Comparison of ENCODE assay signal across 8 cellular contexts in genomic region chr2:171086352-171087290, GRCh38.
DNase-seq lines count a peak whose midpoint lies in the region; ATAC-seq, FAIRE-seq and TF ChIP-seq lines count a peak whose summit lies in the region.

No MANE protein-coding gene starts in this region.

- no peaks in the 10 kb centered on the region for H3K36me3 ChIP-seq in bronchial epithelial cell (ENCODE audit: control insufficient read depth, insufficient read depth, low read length)

- intact Hi-C loops in Calu3 (cut with micrococcal nuclease; ENCODE audit: unreplicated experiment): no loop called here
- intact Hi-C loops in left colon (cut with DNase I, micrococcal nuclease): no loop called here
- intact Hi-C loops in posterior vena cava (cut with DNase I): no loop called here

- no peaks in the 10 kb centered on the region for H3K27me3 Mint-ChIP-seq in Calu3 (ENCODE audit: unreplicated experiment)
- no peaks in the 10 kb centered on the region for H3K27me3 Mint-ChIP-seq in T-helper 2 cell treated with Interferon-gamma antibody and Interleukin-4, amounts not matched to agents 5 μg/mL and 100 μg/mL, for 36 hours (ENCODE audit: low read depth)

- CTCF ChIA-PET in Calu3 (lab: Charles Lee): interaction anchor here (0.6 to 1.8 kb wide), 6 partner anchors 9 to 849 kb away, joined by 3 to 9 read pairs (median 3); no protein-coding TSS in a partner anchor

- no peak overlapping the region for H3K4me3 ChIP-seq in bronchial epithelial cell (ENCODE audit: low read depth, low read length)

- ATAC-seq in left colon (peak; percentile 77), GM18870 (IDR thresholded peaks at IDR 0.05; ENCODE audit: unreplicated experiment) (no peak)

- BruUV-seq in Calu3 (replicated peaks; lab: Mats Ljungman, UMichigan): no TSS peak

- TF ChIP-seq CTCF in Calu3 (IDR thresholded peaks at IDR 0.05; ENCODE audit: unreplicated experiment): peak; percentile 20
- peak; percentile 67 for TF ChIP-seq CTCF in bronchial epithelial cell (IDR thresholded peaks at IDR 0.05; ENCODE audit: insufficient read depth, low read length, severe bottlenecking)

- H3K9me3 Mint-ChIP-seq in Calu3 (ENCODE audit: low read depth, unreplicated experiment): no peaks in the 10 kb centered on the region
- H3K9me3 Mint-ChIP-seq in T-helper 2 cell treated with Interferon-gamma antibody and Interleukin-4, amounts not matched to agents 5 μg/mL and 100 μg/mL, for 36 hours: no peaks in the 10 kb centered on the region

- peak; percentile 32 for DNase-seq in Calu3
- DNase-seq in HuH-7.5 (ENCODE audit: low spot score): peak; percentile 29
- DNase-seq in T-helper 2 cell treated with Interferon-gamma antibody and Interleukin-4, amounts not matched to agents 5 μg/mL and 100 μg/mL, for 36 hours (ENCODE audit: low spot score): peak; percentile 44
- DNase-seq in bronchial epithelial cell (ENCODE audit: low read depth): peak; percentile 50
- DNase-seq in left colon: peak; percentile 27 to 57
- peak; percentile 50 for DNase-seq in stimulated activated CD8-positive, alpha-beta memory T cell treated with anti-CD3 and anti-CD28 coated beads, Interleukin-4, amount 100 ng/mL, for 48 hours
- no peak for DNase-seq in posterior vena cava (ENCODE audit: low spot score)

- no peaks in the 10 kb centered on the region for H3K27me3 ChIP-seq in bronchial epithelial cell (ENCODE audit: control insufficient read depth, insufficient read depth, low read length)

- H3K4me3 Mint-ChIP-seq in Calu3 (ENCODE audit: low read depth, unreplicated experiment): no peak overlapping the region
- peak overlapping the region; percentile 88 for H3K4me3 Mint-ChIP-seq in T-helper 2 cell treated with Interferon-gamma antibody and Interleukin-4, amounts not matched to agents 5 μg/mL and 100 μg/mL, for 36 hours

- no peaks in the 10 kb centered on the region for H3K36me3 Mint-ChIP-seq in Calu3 (ENCODE audit: insufficient read depth, unreplicated experiment)
- peaks cover 23% of the 10 kb centered on the region for H3K36me3 Mint-ChIP-seq in T-helper 2 cell treated with Interferon-gamma antibody and Interleukin-4, amounts not matched to agents 5 μg/mL and 100 μg/mL, for 36 hours (ENCODE audit: low read depth)

- peaks cover 24% of the 10 kb centered on the region for H3K4me1 Mint-ChIP-seq in Calu3 (ENCODE audit: low read depth, unreplicated experiment)
- H3K4me1 Mint-ChIP-seq in T-helper 2 cell treated with Interferon-gamma antibody and Interleukin-4, amounts not matched to agents 5 μg/mL and 100 μg/mL, for 36 hours (ENCODE audit: low read depth): peaks cover 49% of the 10 kb centered on the region

- FAIRE-seq in bronchial epithelial cell (lab: Jason Lieb, UNC): no peak

- no peak overlapping the region for H3K27ac Mint-ChIP-seq in Calu3 (ENCODE audit: unreplicated experiment)
- H3K27ac Mint-ChIP-seq in T-helper 2 cell treated with Interferon-gamma antibody and Interleukin-4, amounts not matched to agents 5 μg/mL and 100 μg/mL, for 36 hours: peak overlapping the region; percentile 81
